In genomic region chr19:14475251-14476073, GRCh38 we compare ENCODE assay signal across 8 cellular contexts. TPM values are rescaled to one million over a fixed set of nuclear protein-coding genes. Genes with fewer than 3 reads are reported as not detected.
DNase-seq lines count a peak whose midpoint lies in the region; ATAC-seq and TF ChIP-seq lines count a peak whose summit lies in the region.

A gene with protein sequence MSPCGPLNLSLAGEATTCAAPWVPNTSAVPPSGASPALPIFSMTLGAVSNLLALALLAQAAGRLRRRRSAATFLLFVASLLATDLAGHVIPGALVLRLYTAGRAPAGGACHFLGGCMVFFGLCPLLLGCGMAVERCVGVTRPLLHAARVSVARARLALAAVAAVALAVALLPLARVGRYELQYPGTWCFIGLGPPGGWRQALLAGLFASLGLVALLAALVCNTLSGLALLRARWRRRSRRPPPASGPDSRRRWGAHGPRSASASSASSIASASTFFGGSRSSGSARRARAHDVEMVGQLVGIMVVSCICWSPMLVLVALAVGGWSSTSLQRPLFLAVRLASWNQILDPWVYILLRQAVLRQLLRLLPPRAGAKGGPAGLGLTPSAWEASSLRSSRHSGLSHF (minus strand): TSS chr19:14475354. CDS start chr19:14474320, 1,034 bp downstream.

- H3K79me2 ChIP-seq in smooth muscle cell (ENCODE audit: low read depth) = no peaks in the 10 kb centered on the region

- H3K27me3 Mint-ChIP-seq in T-cell = peaks cover 14 to 20% of the 10 kb centered on the region in 2 donors

- H3K27ac Mint-ChIP-seq in T-cell = peak within 1 kb of the TSS in 1 of 2 donors; percentile 66

- H3K36me3 ChIP-seq in esophagus squamous epithelium = peaks cover 6 to 46% (median 23%) of the 10 kb centered on the region in 3 donors
- H3K36me3 ChIP-seq in smooth muscle cell (ENCODE audit: low read depth) = no peaks in the 10 kb centered on the region

- intact Hi-C loops in esophagus squamous epithelium (cut with DNase I) = no loop called here

- peak within 1 kb of the TSS; percentile 21 to 66 (median 35) for H3K4me3 Mint-ChIP-seq in T-cell

- H3K9me3 ChIP-seq in esophagus squamous epithelium = no peaks in the 10 kb centered on the region
- no peaks in the 10 kb centered on the region for H3K9me3 ChIP-seq in smooth muscle cell (replicated peaks; ENCODE audit: low read depth)

- H2AFZ ChIP-seq in smooth muscle cell (ENCODE audit: low read depth) = no peak within 1 kb of the TSS

- no peak for TF ChIP-seq POLR2A in esophagus squamous epithelium (IDR thresholded peaks at IDR 0.05)

- H3K4me3 ChIP-seq in esophagus squamous epithelium (peak within 1 kb of the TSS in 2 of 4 donors; percentile 34 to 48), smooth muscle cell (peak within 1 kb of the TSS; percentile 23)

- H3K4me1 Mint-ChIP-seq in T-cell = peaks cover 28 to 39% (median 29%) of the 10 kb centered on the region in 3 donors

- no peaks in the 10 kb centered on the region for H3F3A ChIP-seq in smooth muscle cell (ENCODE audit: low read depth)

- WGBS in esophagus squamous epithelium, 2 donors = 1 to 8% methylated on average over 4 to 10 of the region's 33 CpGs
- WGBS in smooth muscle cell (ENCODE audit: low lambda C conversion rate) = 23% methylated on average over 23 of the region's 33 CpGs

- peak in 4 of 6 experiments; percentile 34 to 56 (median 40) for TF ChIP-seq CTCF in esophagus squamous epithelium (IDR thresholded peaks at IDR 0.05)
- peak; percentile 20 for TF ChIP-seq CTCF in smooth muscle cell (IDR thresholded peaks at IDR 0.05; ENCODE audit: borderline replicate concordance, insufficient read depth, poor library complexity, severe bottlenecking)

- POLR2A ChIA-PET in T-cell (lab: Charles Lee) = no interaction called here

- H3K9me3 Mint-ChIP-seq in T-cell = no peaks in the 10 kb centered on the region

- ATAC-seq in T-cell (replicated peaks in 1 of 4) (peak in 2 of 4 experiments; percentile 13 to 15), HG03045 (IDR thresholded peaks at IDR 0.05; ENCODE audit: unreplicated experiment) (no peak), GM21737 (IDR thresholded peaks at IDR 0.05; ENCODE audit: unreplicated experiment) (no peak)

- H3K9ac ChIP-seq in smooth muscle cell (ENCODE audit: low read depth) = no peak within 1 kb of the TSS

- H3K27ac ChIP-seq in esophagus squamous epithelium (peak within 1 kb of the TSS; percentile 23 to 77 (median 70)), smooth muscle cell (ENCODE audit: low read depth) (no peak within 1 kb of the TSS)

- CTCF ChIA-PET in T-cell (lab: Charles Lee) = interaction anchor here in 1 of 2 donors (0.5 kb wide), 2 partner anchors 8 to 16 kb away, joined by 3 to 4 read pairs; no protein-coding TSS in a partner anchor

- H3K27me3 ChIP-seq in esophagus squamous epithelium (peaks cover 0 to 36% (median 0%) of the 10 kb centered on the region in 4 donors), smooth muscle cell (ENCODE audit: low read depth) (no peaks in the 10 kb centered on the region)

- H3K4me1 ChIP-seq in esophagus squamous epithelium (peaks cover 36 to 80% (median 50%) of the 10 kb centered on the region in 3 donors), smooth muscle cell (ENCODE audit: low read depth) (peaks cover 12% of the 10 kb centered on the region)

- peak; percentile 79 for DNase-seq in 8988T
- peak; percentile 81 for DNase-seq in GM03348 (ENCODE audit: low spot score)
- peak in 4 of 34 experiments; percentile 25 to 32 (median 28) for DNase-seq in T-cell
- no peak for DNase-seq in esophagus squamous epithelium (lab: John Stamatoyannopoulos, UW)
- peak; percentile 29 for DNase-seq in smooth muscle cell (lab: John Stamatoyannopoulos, UW; ENCODE audit: unreplicated experiment)
- DNase-seq in T1000 (lab: John Stamatoyannopoulos, UW) = no peak

- H4K20me1 ChIP-seq in smooth muscle cell (ENCODE audit: low read depth) = peaks cover 26% of the 10 kb centered on the region

- peaks cover 8% of the 10 kb centered on the region for H3K36me3 Mint-ChIP-seq in T-cell

- peak within 1 kb of the TSS; percentile 81 for H3K4me2 ChIP-seq in smooth muscle cell

RNA-seq across cellular contexts. Expression of the gene that starts here (rescaled TPM):
- total RNA-seq in T-cell (under 1 TPM in 2 of 5 donors, not detected in 3; 0.23 to 0.25 TPM), esophagus squamous epithelium (1 to 10 TPM in 1 of 4 donors, under 1 TPM in 2, not detected in 1; 0.31 to 1.3 (median 0.38) TPM), smooth muscle cell (0.27 TPM in 1 of 2 replicates, not detected in the other)
- 1.0 TPM in 1 of 2 replicates, not detected in the other for polyA plus RNA-seq in smooth muscle cell

Comparison
In these comparisons a context has a peak if more than half of its experiments do, and no peak if none do; other contexts are left out.
1. DNase-seq: peak in 8988T (single experiment), GM03348 (single experiment) and smooth muscle cell (single experiment); none in esophagus squamous epithelium (single experiment) and T1000 (single experiment).